Comparison of ENCODE assay signal across 23 cellular contexts in genomic region chr16:79055251-79055972, GRCh38.
"Had no signal": no experiment of that assay in that cellular context is flagged by ENCODE, and none has a peak within 500 bp of the region (broad histone marks: within the 10 kb centered on the region; RNA-seq: fewer than 3 reads in every experiment).

No MANE protein-coding gene starts in this region.

- H3K27me3 ChIP-seq: ovary, right atrium auricular region, right lobe of liver, stomach, testis, thyroid gland, transverse colon, upper lobe of left lung, vagina had no signal

- H3K4me1 ChIP-seq: left ventricle myocardium inferior, right atrium auricular region, stomach, thyroid gland, upper lobe of left lung had no signal

- H3K36me3 ChIP-seq: left ventricle myocardium inferior, ovary, right atrium auricular region, right lobe of liver, stomach, thyroid gland, transverse colon, upper lobe of left lung, vagina had no signal

- H3K4me3 ChIP-seq: left ventricle myocardium inferior, lung, ovary, right atrium auricular region, right lobe of liver, stomach, testis, thyroid gland, transverse colon, upper lobe of left lung, vagina had no signal

- DNase-seq: hippocampal formation; immature natural killer cell; kidney; left ventricle myocardium inferior; mesendoderm; naive thymus-derived CD4-positive, alpha-beta T cell; ovary; right lobe of liver; stimulated activated CD4-positive, alpha-beta T cell treated with anti-CD3 and anti-CD28 coated beads, Interleukin-12 subunit alpha, Interleukin-12 subunit beta, amount 100 ng/mL, for 4 hours; stimulated activated CD4-positive, alpha-beta T cell treated with anti-CD3 and anti-CD28 coated beads, Interleukin-15, amount 100 ng/mL, for 24 hours; stimulated activated CD4-positive, alpha-beta T cell treated with anti-CD3 and anti-CD28 coated beads, Interleukin-2, amount 100 ng/mL, for 24 hours; stimulated activated CD4-positive, alpha-beta T cell treated with anti-CD3 and anti-CD28 coated beads, Interleukin-4, amount 100 ng/mL, for 1 hour; stimulated activated naive B cell treated with anti-CD40 and anti-IgM and Interleukin-4, amounts not matched to agents 10 μg/mL and 1 μg/mL and 100 μg/mL, for 72 hours; stimulated activated naive CD8-positive, alpha-beta T cell treated with anti-CD3 and anti-CD28 coated beads, Interleukin-15, Interleukin-2, amounts not matched to agents 100 U/mL and 50 U/mL, for 24 hours; stomach; testis; thyroid gland; transverse colon; upper lobe of left lung had no signal

- H3K9me3 ChIP-seq: left ventricle myocardium inferior, ovary, right atrium auricular region, right lobe of liver, stomach, testis, thyroid gland, transverse colon, upper lobe of left lung, vagina had no signal

- H3K27ac ChIP-seq: left ventricle myocardium inferior, ovary, right atrium auricular region, right lobe of liver, stomach, thyroid gland, transverse colon, upper lobe of left lung, vagina had no signal

- ATAC-seq: naive thymus-derived CD4-positive, alpha-beta T cell; natural killer cell treated with Interleukin-12 subunit alpha and Interleukin-12 subunit beta and Interleukin-15 and Interleukin-18, amount 100 ng/mL, for 72 hours; stimulated activated naive B cell treated with anti-CD40 and anti-IgM and Interleukin-4, amounts not matched to agents 10 μg/mL and 1 μg/mL and 100 μg/mL, for 72 hours; stimulated activated naive CD8-positive, alpha-beta T cell treated with anti-CD3 and anti-CD28 coated beads, Interleukin-15, Interleukin-2, amounts not matched to agents 100 U/mL and 50 U/mL, for 24 hours had no signal
